19 cellular contexts compared by ENCODE assay signal in the genomic region with DNA sequence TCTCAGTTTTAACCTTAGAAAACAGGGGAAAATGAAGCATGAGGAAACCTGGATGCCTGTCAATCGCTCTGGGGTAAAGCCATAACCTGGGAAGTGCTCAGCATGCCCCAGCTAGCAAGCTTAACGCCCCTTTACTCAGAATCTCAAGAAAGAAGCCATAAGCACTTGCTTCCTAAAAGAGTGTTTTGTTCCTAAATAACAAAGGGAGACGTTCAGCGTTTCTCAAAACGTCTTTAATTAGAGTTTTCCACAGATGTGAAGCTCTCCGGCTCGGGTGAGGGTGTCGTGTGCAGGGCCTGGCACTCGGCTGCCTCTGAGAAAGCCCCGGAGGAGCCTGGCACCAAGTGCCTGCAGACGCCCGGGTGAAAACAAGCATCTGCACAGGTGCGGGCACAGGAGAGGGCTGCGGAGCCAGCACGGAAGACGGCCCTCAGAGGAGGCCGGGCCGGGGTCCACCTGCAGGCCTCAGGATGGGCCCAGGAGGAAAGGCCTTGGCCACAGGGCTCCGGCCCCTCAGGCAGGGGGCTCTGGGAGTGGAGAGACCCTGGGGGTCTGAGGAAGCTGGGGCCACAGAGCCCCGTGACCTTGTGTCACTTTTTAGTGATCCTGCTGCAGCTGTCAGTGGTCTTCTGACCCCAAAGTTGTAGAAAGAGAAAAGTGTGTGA. TPM values are rescaled to one million over a fixed set of nuclear protein-coding genes. Genes with fewer than 3 reads are reported as not detected.
DNase-seq lines count a peak whose midpoint lies in the region; ATAC-seq, FAIRE-seq and TF ChIP-seq lines count a peak whose summit lies in the region.
"Had no signal": no experiment of that assay in that cellular context is flagged by ENCODE, and none has a peak within 500 bp of the region (broad histone marks: within the 10 kb centered on the region; RNA-seq: fewer than 3 reads in every experiment).

No MANE protein-coding gene starts in this region.

- H3K36me3 ChIP-seq in astrocyte (ENCODE audit: insufficient read depth, low read length), result peaks cover 18% of the 10 kb centered on the region
- H3K36me3 ChIP-seq: right atrium auricular region had no signal

- peak; percentile 12 for DNase-seq in activated CD4-positive, alpha-beta memory T cell treated with anti-CD3 and anti-CD28 coated beads, Interleukin-2, amount 10 ng/mL, durations not matched to agents 7 days and 5 days
- no peak for DNase-seq in activated CD4-positive, alpha-beta memory T cell treated with anti-CD3 and anti-CD28 coated beads for 36 hours
- DNase-seq in astrocyte (ENCODE audit: low read depth) (no peak), superior temporal gyrus (ENCODE audit: extremely low spot score) (peak; percentile 29), foreskin fibroblast (no peak), HK-2 (ENCODE audit: unreplicated experiment) (no peak)
- DNase-seq: activated CD8-positive, alpha-beta memory T cell treated with anti-CD3 and anti-CD28 coated beads for 24 hours; activated effector memory CD4-positive, alpha-beta T cell treated with anti-CD3 and anti-CD28 coated beads, Interleukin-2, amount 50 U/mL, for 16 hours; effector CD4-positive, alpha-beta T cell; NCI-H2171 treated with DMSO at 0.1 percent for 48 hours; stimulated activated CD4-positive, alpha-beta T cell treated with anti-CD3 and anti-CD28 coated beads, Interleukin-1b, Interleukin-23, amount 100 ng/mL, for 48 hours had no signal

- no peak overlapping the region for H3K9ac ChIP-seq in astrocyte (ENCODE audit: low read length)

- H3K36me3 Mint-ChIP-seq in activated CD4-positive, alpha-beta memory T cell treated with anti-CD3 and anti-CD28 coated beads, Interleukin-2, amount 10 ng/mL, durations not matched to agents 7 days and 5 days (ENCODE audit: low read depth), result no peaks in the 10 kb centered on the region
- H3K36me3 Mint-ChIP-seq in activated CD4-positive, alpha-beta memory T cell treated with anti-CD3 and anti-CD28 coated beads for 36 hours, result peaks cover 3% of the 10 kb centered on the region
- H3K36me3 Mint-ChIP-seq in astrocyte (ENCODE audit: low read depth, unreplicated experiment), result peaks cover 19% of the 10 kb centered on the region
- H3K36me3 Mint-ChIP-seq: IgD-negative memory B cell had no signal

- peaks cover 98% of the 10 kb centered on the region for H4K20me1 ChIP-seq in astrocyte (ENCODE audit: insufficient read depth, low read length)

- H3K27ac ChIP-seq in astrocyte (ENCODE audit: low read depth, low read length) (no peak overlapping the region), layer of hippocampus (ENCODE audit: low read depth, low read length) (peak overlapping the region; percentile 17)
- H3K27ac ChIP-seq: thoracic aorta had no signal

- CTCF ChIA-PET in activated CD4-positive, alpha-beta memory T cell treated with anti-CD3 and anti-CD28 coated beads, Interleukin-2, amount 10 ng/mL, durations not matched to agents 7 days and 5 days (lab: Charles Lee), result no interaction called here
- CTCF ChIA-PET in activated CD4-positive, alpha-beta memory T cell treated with anti-CD3 and anti-CD28 coated beads for 36 hours (lab: Charles Lee), result no interaction called here

- H3K79me2 ChIP-seq in astrocyte (ENCODE audit: insufficient read depth, low read length), result peaks cover 100% of the 10 kb centered on the region

- H3K27me3 Mint-ChIP-seq in activated CD4-positive, alpha-beta memory T cell treated with anti-CD3 and anti-CD28 coated beads, Interleukin-2, amount 10 ng/mL, durations not matched to agents 7 days and 5 days, result peaks cover 22% of the 10 kb centered on the region
- H3K27me3 Mint-ChIP-seq in activated CD4-positive, alpha-beta memory T cell treated with anti-CD3 and anti-CD28 coated beads for 36 hours, result peaks cover 10% of the 10 kb centered on the region
- H3K27me3 Mint-ChIP-seq in astrocyte (ENCODE audit: low read depth, unreplicated experiment), result no peaks in the 10 kb centered on the region

- ATAC-seq in HG03039 (IDR thresholded peaks at IDR 0.05; ENCODE audit: unreplicated experiment), result no peak
- ATAC-seq: HCT116 had no signal

- H3K27me3 ChIP-seq in astrocyte (ENCODE audit: insufficient read depth, low read length), result no peaks in the 10 kb centered on the region
- H3K27me3 ChIP-seq in layer of hippocampus (ENCODE audit: control insufficient read depth, insufficient read depth, low read length), result no peaks in the 10 kb centered on the region
- H3K27me3 ChIP-seq: right atrium auricular region had no signal

- no peak overlapping the region for H2AFZ ChIP-seq in astrocyte (ENCODE audit: low read depth, low read length)

- no peak overlapping the region for H3K4me3 Mint-ChIP-seq in activated CD4-positive, alpha-beta memory T cell treated with anti-CD3 and anti-CD28 coated beads, Interleukin-2, amount 10 ng/mL, durations not matched to agents 7 days and 5 days
- no peak overlapping the region for H3K4me3 Mint-ChIP-seq in activated CD4-positive, alpha-beta memory T cell treated with anti-CD3 and anti-CD28 coated beads for 36 hours
- H3K4me3 Mint-ChIP-seq in astrocyte (ENCODE audit: unreplicated experiment), result no peak overlapping the region
- H3K4me3 Mint-ChIP-seq: CD14-positive monocyte, IgD-negative memory B cell had no signal

- H3K4me1 Mint-ChIP-seq in activated CD4-positive, alpha-beta memory T cell treated with anti-CD3 and anti-CD28 coated beads, Interleukin-2, amount 10 ng/mL, durations not matched to agents 7 days and 5 days, result peaks cover 30% of the 10 kb centered on the region
- peaks cover 13% of the 10 kb centered on the region for H3K4me1 Mint-ChIP-seq in activated CD4-positive, alpha-beta memory T cell treated with anti-CD3 and anti-CD28 coated beads for 36 hours (ENCODE audit: low read depth)
- peaks cover 55% of the 10 kb centered on the region for H3K4me1 Mint-ChIP-seq in astrocyte (ENCODE audit: low read depth, unreplicated experiment)

- peaks cover 52% of the 10 kb centered on the region for H3K4me1 ChIP-seq in astrocyte (ENCODE audit: insufficient read depth, low read length)

- peak overlapping the region; percentile 11 for H3K4me2 ChIP-seq in astrocyte (ENCODE audit: low read length)

- H3K27ac Mint-ChIP-seq in activated CD4-positive, alpha-beta memory T cell treated with anti-CD3 and anti-CD28 coated beads, Interleukin-2, amount 10 ng/mL, durations not matched to agents 7 days and 5 days, result no peak overlapping the region
- H3K27ac Mint-ChIP-seq in activated CD4-positive, alpha-beta memory T cell treated with anti-CD3 and anti-CD28 coated beads for 36 hours, result no peak overlapping the region
- no peak overlapping the region for H3K27ac Mint-ChIP-seq in astrocyte (ENCODE audit: unreplicated experiment)
- H3K27ac Mint-ChIP-seq: IgD-negative memory B cell had no signal

- H3K9me3 Mint-ChIP-seq in activated CD4-positive, alpha-beta memory T cell treated with anti-CD3 and anti-CD28 coated beads, Interleukin-2, amount 10 ng/mL, durations not matched to agents 7 days and 5 days, result peaks cover 16% of the 10 kb centered on the region
- H3K9me3 Mint-ChIP-seq in activated CD4-positive, alpha-beta memory T cell treated with anti-CD3 and anti-CD28 coated beads for 36 hours, result peaks cover 11% of the 10 kb centered on the region
- no peaks in the 10 kb centered on the region for H3K9me3 Mint-ChIP-seq in astrocyte (ENCODE audit: unreplicated experiment)
- H3K9me3 Mint-ChIP-seq: IgD-negative memory B cell had no signal

- TF ChIP-seq CTCF in astrocyte (IDR thresholded peaks at IDR 0.05; ENCODE audit: insufficient read depth, low read depth, low read length) (no peak), foreskin fibroblast (IDR thresholded peaks at IDR 0.05; ENCODE audit: low read depth, low read length) (no peak)

- FAIRE-seq in astrocyte (lab: Jason Lieb, UNC), result no peak

- intact Hi-C loops in activated CD4-positive, alpha-beta memory T cell treated with anti-CD3 and anti-CD28 coated beads for 36 hours (cut with micrococcal nuclease), result no loop called here

- H3K4me3 ChIP-seq in astrocyte (ENCODE audit: insufficient read depth, low read depth, low read length), result no peak overlapping the region
- no peak overlapping the region for H3K4me3 ChIP-seq in foreskin fibroblast (ENCODE audit: low read depth in 1 of 2, low read length in 2 of 2)
- H3K4me3 ChIP-seq: lung, right atrium auricular region, thoracic aorta had no signal

- no peaks in the 10 kb centered on the region for H3K9me3 ChIP-seq in astrocyte (ENCODE audit: insufficient read depth, low read depth, low read length)
- H3K9me3 ChIP-seq: right atrium auricular region, thoracic aorta had no signal

- POLR2A ChIA-PET in activated CD4-positive, alpha-beta memory T cell treated with anti-CD3 and anti-CD28 coated beads, Interleukin-2, amount 10 ng/mL, durations not matched to agents 7 days and 5 days (lab: Charles Lee), result interaction anchor here (1.5 kb wide), 1 partner anchor 11 kb away, joined by 3 read pairs; no protein-coding TSS in a partner anchor
- POLR2A ChIA-PET in activated CD4-positive, alpha-beta memory T cell treated with anti-CD3 and anti-CD28 coated beads for 36 hours (lab: Charles Lee), result no interaction called here

RNA-seq across cellular contexts. Expression of gene GAS6, which starts 6.2 kb away (rescaled TPM):
- total RNA-seq in activated CD4-positive, alpha-beta memory T cell treated with anti-CD3 and anti-CD28 coated beads, Interleukin-2, amount 10 ng/mL, durations not matched to agents 7 days and 5 days, result 1 to 10 TPM; 1.3 to 1.8 TPM
- 1 to 10 TPM; 1.5 TPM for total RNA-seq in activated CD4-positive, alpha-beta memory T cell treated with anti-CD3 and anti-CD28 coated beads for 36 hours
- 252 and 287 TPM in 2 replicates for total RNA-seq in astrocyte

Comparison
In these comparisons a context has a peak if more than half of its experiments do, and no peak if none do; other contexts are left out.
1. DNase-seq: peak in activated CD4-positive, alpha-beta memory T cell treated with anti-CD3 and anti-CD28 coated beads, Interleukin-2, amount 10 ng/mL, durations not matched to agents 7 days and 5 days (single experiment) and superior temporal gyrus (single experiment); none in activated CD4-positive, alpha-beta memory T cell treated with anti-CD3 and anti-CD28 coated beads for 36 hours (single experiment), astrocyte (single experiment), foreskin fibroblast (0 of 2) and HK-2 (single experiment).
2. RNA of gene GAS6, which starts 6.2 kb away (total RNA-seq): 252 to 287 TPM in astrocyte; 1.3 to 1.8 TPM in activated CD4-positive, alpha-beta memory T cell treated with anti-CD3 and anti-CD28 coated beads, Interleukin-2, amount 10 ng/mL, durations not matched to agents 7 days and 5 days and 1.5 TPM in activated CD4-positive, alpha-beta memory T cell treated with anti-CD3 and anti-CD28 coated beads for 36 hours; every median in the first group is over 10 times any median in the second.